Comparison of ENCODE assay signal across 28 cellular contexts in genomic region chrX:77652095-77652494, GRCh38.
"Had no signal": no experiment of that assay in that cellular context is flagged by ENCODE, and none has a peak within 500 bp of the region (broad histone marks: within the 10 kb centered on the region; RNA-seq: fewer than 3 reads in every experiment).

No MANE protein-coding gene starts in this region.

- H3K27ac Mint-ChIP-seq: activated B cell treated with CpG ODN at 0.5 μM for 24 hours; activated CD4-positive, alpha-beta memory T cell treated with anti-CD3 and anti-CD28 coated beads for 36 hours; activated CD4-positive, alpha-beta T cell treated with anti-CD3 and anti-CD28 coated beads, Interleukin-2, amount 10 ng/mL, durations not matched to agents 24 days and 14 days; activated CD8-positive, alpha-beta T cell treated with anti-CD3 and anti-CD28 coated beads for 36 hours; activated naive CD4-positive, alpha-beta T cell treated with anti-CD3 and anti-CD28 coated beads, Interleukin-2, amount 10 ng/mL, durations not matched to agents 7 days and 5 days; activated naive CD4-positive, alpha-beta T cell treated with anti-CD3 and anti-CD28 coated beads, Interleukin-2, amount 50 U/mL, for 24 hours; activated naive CD8-positive, alpha-beta T cell treated with anti-CD3 and anti-CD28 coated beads, Interleukin-2, amount 10 ng/mL, durations not matched to agents 7 days and 5 days; activated T-cell treated with anti-CD3 and anti-CD28 coated beads, Interleukin-2, amount 50 U/mL, for 24 hours; activated T-helper 2 cell treated with anti-CD3 and anti-CD28 coated beads, Interferon-gamma antibody, Interleukin-2, Interleukin-4, amounts not matched to agents 10 μg/mL and 5 μg/mL and 100 μg/mL, durations not matched to agents 14 hours and 24 hours and 36 hours; T-helper 1 cell treated with Interleukin-12 subunit alpha and Interleukin-12 subunit beta and Interleukin-4 antibody, amounts not matched to agents 30 μg/mL and 1 μg/mL, for 36 hours; T-helper 2 cell treated with Interferon-gamma antibody and Interleukin-4, amounts not matched to agents 5 μg/mL and 100 μg/mL, for 36 hours had no signal

- H3K4me1 Mint-ChIP-seq: activated B cell treated with CpG ODN at 0.5 μM for 24 hours; activated naive CD4-positive, alpha-beta T cell treated with anti-CD3 and anti-CD28 coated beads, Interleukin-2, amount 10 ng/mL, durations not matched to agents 7 days and 5 days; activated naive CD8-positive, alpha-beta T cell treated with anti-CD3 and anti-CD28 coated beads, Interleukin-2, amount 10 ng/mL, durations not matched to agents 7 days and 5 days had no signal

- H3K27me3 Mint-ChIP-seq: activated B cell treated with CpG ODN at 0.5 μM for 24 hours; activated CD4-positive, alpha-beta memory T cell treated with anti-CD3 and anti-CD28 coated beads for 36 hours; activated CD4-positive, alpha-beta T cell treated with anti-CD3 and anti-CD28 coated beads, Interleukin-2, amount 10 ng/mL, durations not matched to agents 24 days and 14 days; activated CD8-positive, alpha-beta T cell treated with anti-CD3 and anti-CD28 coated beads for 36 hours; activated naive CD4-positive, alpha-beta T cell treated with anti-CD3 and anti-CD28 coated beads, Interleukin-2, amount 10 ng/mL, durations not matched to agents 7 days and 5 days; activated naive CD4-positive, alpha-beta T cell treated with anti-CD3 and anti-CD28 coated beads, Interleukin-2, amount 50 U/mL, for 24 hours; activated naive CD8-positive, alpha-beta T cell treated with anti-CD3 and anti-CD28 coated beads, Interleukin-2, amount 10 ng/mL, durations not matched to agents 7 days and 5 days had no signal

- H3K4me3 Mint-ChIP-seq: activated B cell treated with CpG ODN at 0.5 μM for 24 hours; activated CD4-positive, alpha-beta memory T cell treated with anti-CD3 and anti-CD28 coated beads for 36 hours; activated CD4-positive, alpha-beta T cell treated with anti-CD3 and anti-CD28 coated beads, Interleukin-2, amount 10 ng/mL, durations not matched to agents 24 days and 14 days; activated CD8-positive, alpha-beta T cell treated with anti-CD3 and anti-CD28 coated beads for 36 hours; activated naive CD4-positive, alpha-beta T cell treated with anti-CD3 and anti-CD28 coated beads, Interleukin-2, amount 10 ng/mL, durations not matched to agents 7 days and 5 days; activated naive CD4-positive, alpha-beta T cell treated with anti-CD3 and anti-CD28 coated beads, Interleukin-2, amount 50 U/mL, for 24 hours; activated naive CD8-positive, alpha-beta T cell treated with anti-CD3 and anti-CD28 coated beads, Interleukin-2, amount 10 ng/mL, durations not matched to agents 7 days and 5 days; activated T-cell treated with anti-CD3 and anti-CD28 coated beads, Interleukin-2, amount 50 U/mL, for 24 hours; T-helper 1 cell treated with Interleukin-12 subunit alpha and Interleukin-12 subunit beta and Interleukin-4 antibody, amounts not matched to agents 30 μg/mL and 1 μg/mL, for 36 hours; T-helper 2 cell treated with Interferon-gamma antibody and Interleukin-4, amounts not matched to agents 5 μg/mL and 100 μg/mL, for 36 hours had no signal

- DNase-seq: activated B cell treated with CpG ODN at 0.5 μM for 24 hours; activated CD4-positive, alpha-beta memory T cell treated with anti-CD3 and anti-CD28 coated beads for 36 hours; activated CD4-positive, alpha-beta T cell treated with anti-CD3 and anti-CD28 coated beads for 4 hours; activated CD4-positive, alpha-beta T cell treated with anti-CD3 and anti-CD28 coated beads, Interleukin-2, amount 10 ng/mL, durations not matched to agents 24 days and 14 days; activated CD4-positive, alpha-beta T cell treated with anti-CD3 and anti-CD28 coated beads, Interleukin-2, amount 50 U/mL, for 1 hour; activated CD4-positive, alpha-beta T cell treated with anti-CD3 and anti-CD28 coated beads, Interleukin-2, amount 50 U/mL, for 4 hours; activated CD4-positive, CD25-positive, alpha-beta regulatory T cell treated with anti-CD3 and anti-CD28 coated beads, Interleukin-2, amount 50 U/mL, for 72 hours; activated CD8-positive, alpha-beta memory T cell treated with anti-CD3 and anti-CD28 coated beads, Interleukin-2, amount 50 U/mL, for 48 hours; activated CD8-positive, alpha-beta T cell treated with anti-CD3 and anti-CD28 coated beads for 36 hours; activated effector memory CD4-positive, alpha-beta T cell treated with Interleukin-2 at 50 U/mL for 16 hours; activated gamma-delta T cell; activated naive CD4-positive, alpha-beta T cell treated with anti-CD3 and anti-CD28 coated beads, Interleukin-2, amount 10 ng/mL, durations not matched to agents 7 days and 5 days; activated naive CD4-positive, alpha-beta T cell treated with Interleukin-2 at 50 U/mL for 16 hours; activated naive CD8-positive, alpha-beta T cell treated with anti-CD3 and anti-CD28 coated beads, Interleukin-2, amount 10 ng/mL, durations not matched to agents 7 days and 5 days; activated T-cell treated with anti-CD3 and anti-CD28 coated beads, Interleukin-2, amount 50 U/mL, for 24 hours; adrenal gland; amniotic stem cell; aorta; body of pancreas; brain microvascular endothelial cell; central memory CD4-positive, alpha-beta T cell; T-helper 1 cell; T-helper 2 cell; T-helper 9 cell had no signal

- H3K9me3 Mint-ChIP-seq: activated B cell treated with CpG ODN at 0.5 μM for 24 hours; activated CD4-positive, alpha-beta memory T cell treated with anti-CD3 and anti-CD28 coated beads for 36 hours; activated CD4-positive, alpha-beta T cell treated with anti-CD3 and anti-CD28 coated beads, Interleukin-2, amount 10 ng/mL, durations not matched to agents 24 days and 14 days; activated naive CD4-positive, alpha-beta T cell treated with anti-CD3 and anti-CD28 coated beads, Interleukin-2, amount 10 ng/mL, durations not matched to agents 7 days and 5 days; activated naive CD4-positive, alpha-beta T cell treated with anti-CD3 and anti-CD28 coated beads, Interleukin-2, amount 50 U/mL, for 24 hours; activated naive CD8-positive, alpha-beta T cell treated with anti-CD3 and anti-CD28 coated beads, Interleukin-2, amount 10 ng/mL, durations not matched to agents 7 days and 5 days; activated T-cell treated with anti-CD3 and anti-CD28 coated beads, Interleukin-2, amount 50 U/mL, for 24 hours; activated T-helper 2 cell treated with anti-CD3 and anti-CD28 coated beads, Interferon-gamma antibody, Interleukin-2, Interleukin-4, amounts not matched to agents 10 μg/mL and 5 μg/mL and 100 μg/mL, durations not matched to agents 14 hours and 24 hours and 36 hours; T-helper 1 cell treated with Interleukin-12 subunit alpha and Interleukin-12 subunit beta and Interleukin-4 antibody, amounts not matched to agents 30 μg/mL and 1 μg/mL, for 36 hours; T-helper 2 cell treated with Interferon-gamma antibody and Interleukin-4, amounts not matched to agents 5 μg/mL and 100 μg/mL, for 36 hours had no signal

- ATAC-seq: activated CD8-positive, alpha-beta T cell treated with anti-CD3 and anti-CD28 coated beads for 36 hours; body of pancreas had no signal
